In the genomic region with DNA sequence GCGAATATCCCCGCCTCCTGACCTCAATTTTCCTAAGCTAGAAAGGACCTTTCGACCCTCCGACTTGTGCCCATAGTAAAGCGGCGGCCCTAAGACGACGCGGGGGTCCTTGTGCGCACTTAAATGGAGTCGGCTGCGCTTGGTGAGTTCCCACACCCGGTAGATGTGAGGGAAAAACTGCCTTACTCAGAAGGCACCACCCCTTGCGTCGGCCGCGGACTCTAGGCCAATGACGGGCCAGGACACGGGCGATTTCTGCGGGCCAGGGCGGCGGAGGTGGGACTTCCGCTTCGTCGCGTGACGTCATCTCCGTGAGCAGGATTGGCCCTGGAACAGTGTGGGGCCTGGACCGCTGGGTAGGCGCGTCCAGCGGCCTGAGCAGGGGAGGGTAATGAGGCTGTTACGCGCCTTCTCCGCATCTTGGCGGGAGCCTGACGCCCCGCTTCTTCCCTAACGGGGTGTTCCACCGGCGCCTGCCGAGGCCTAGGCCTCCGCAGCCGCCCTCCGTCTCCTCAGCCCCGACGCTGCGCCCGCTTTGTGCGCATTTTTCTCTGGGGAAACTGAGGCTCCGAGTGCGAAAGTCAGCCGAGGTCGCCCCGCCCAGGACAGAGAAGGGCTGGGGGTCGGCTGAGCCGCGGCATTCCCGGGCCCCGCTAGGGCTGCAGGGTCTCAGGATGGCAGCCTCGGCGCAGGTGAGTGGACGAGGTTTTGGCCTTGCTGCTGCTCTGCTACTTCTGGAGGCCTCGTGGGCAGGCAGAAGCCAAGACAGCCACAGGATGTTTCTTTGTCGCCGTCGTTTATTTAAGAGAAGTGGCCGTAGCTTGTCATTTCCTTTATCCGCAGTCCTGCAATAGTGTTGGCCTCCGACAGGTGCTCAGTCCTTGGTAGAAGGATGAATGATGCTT, we compare ENCODE assay signal across 1 cellular context.
TF ChIP-seq lines count a peak whose summit lies in the region.

A gene (plus strand): TSS at position 293 of the 905 bp plus-strand sequence. CDS start 382 bp downstream, at position 675.

TF ChIP-seq in HepG2, 621 proteins besides CTCF, POLR2A, EP300 and RAD21 (continued from another document and continues in another):
- TF ChIP-seq, protein P1, sequence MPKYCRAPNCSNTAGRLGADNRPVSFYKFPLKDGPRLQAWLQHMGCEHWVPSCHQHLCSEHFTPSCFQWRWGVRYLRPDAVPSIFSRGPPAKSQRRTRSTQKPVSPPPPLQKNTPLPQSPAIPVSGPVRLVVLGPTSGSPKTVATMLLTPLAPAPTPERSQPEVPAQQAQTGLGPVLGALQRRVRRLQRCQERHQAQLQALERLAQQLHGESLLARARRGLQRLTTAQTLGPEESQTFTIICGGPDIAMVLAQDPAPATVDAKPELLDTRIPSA (CRISPR knock-in tag; IDR thresholded peaks at IDR 0.05; ENCODE audit: borderline replicate concordance) = no peak
- TF ChIP-seq ZNF343 (CRISPR knock-in tag; IDR thresholded peaks at IDR 0.05) (no peak), PRPF4 (IDR thresholded peaks at IDR 0.05; ENCODE audit: low read depth, low read length, poor library complexity, severe bottlenecking) (no peak), BCL6 (CRISPR knock-in tag; IDR thresholded peaks at IDR 0.05) (no peak), CENPT (CRISPR knock-in tag; IDR thresholded peaks at IDR 0.05; ENCODE audit: low read depth) (no peak), MED13 (CRISPR knock-in tag; IDR thresholded peaks at IDR 0.05) (no peak), RELA (CRISPR knock-in tag; IDR thresholded peaks at IDR 0.05) (no peak), FLYWCH1 (CRISPR knock-in tag; IDR thresholded peaks at IDR 0.05) (no peak), FOXM1 (CRISPR knock-in tag; IDR thresholded peaks at IDR 0.05) (no peak), MAFK (conservative IDR thresholded peaks at IDR 0.05 in 1 of 2, IDR thresholded peaks at IDR 0.05 in 1 of 2; ENCODE audit: low read length in 2 of 2) (no peak), ZNF652 (CRISPR knock-in tag; IDR thresholded peaks at IDR 0.05; ENCODE audit: borderline replicate concordance, low read depth) (no peak), ZMYM3 (CRISPR knock-in tag; IDR thresholded peaks at IDR 0.05) (0 out of 2 replicates have a peak, but pooled peaks have one; percentile 5), ZNF790 (CRISPR knock-in tag; IDR thresholded peaks at IDR 0.05; ENCODE audit: borderline replicate concordance) (no peak), ETV5 (CRISPR knock-in tag; IDR thresholded peaks at IDR 0.05; ENCODE audit: borderline replicate concordance) (peak; percentile 8; the same call in 1 of the 2 replicates), ZSCAN20 (CRISPR knock-in tag; IDR thresholded peaks at IDR 0.05; ENCODE audit: borderline replicate concordance) (no peak), ZNF282 (IDR thresholded peaks at IDR 0.05; ENCODE audit: partially characterized antibody) (no peak), TEAD3 (CRISPR knock-in tag; optimal IDR thresholded peaks at IDR 0.05; ENCODE audit: borderline replicate concordance) (peak; percentile 38), ZNF292 (CRISPR knock-in tag; IDR thresholded peaks at IDR 0.05; ENCODE audit: borderline replicate concordance, low read depth) (no peak), RFXANK (CRISPR knock-in tag; IDR thresholded peaks at IDR 0.05) (no peak), FOXK2 (IDR thresholded peaks at IDR 0.05) (no peak), POLR2G (IDR thresholded peaks at IDR 0.05; ENCODE audit: low read depth, low read length) (peak; percentile 89), ZNF263 (CRISPR knock-in tag; IDR thresholded peaks at IDR 0.05) (no peak), ZMYM2 (CRISPR knock-in tag; IDR thresholded peaks at IDR 0.05) (no peak), RFX1 (IDR thresholded peaks at IDR 0.05) (no peak)
- TF ChIP-seq, protein P2, sequence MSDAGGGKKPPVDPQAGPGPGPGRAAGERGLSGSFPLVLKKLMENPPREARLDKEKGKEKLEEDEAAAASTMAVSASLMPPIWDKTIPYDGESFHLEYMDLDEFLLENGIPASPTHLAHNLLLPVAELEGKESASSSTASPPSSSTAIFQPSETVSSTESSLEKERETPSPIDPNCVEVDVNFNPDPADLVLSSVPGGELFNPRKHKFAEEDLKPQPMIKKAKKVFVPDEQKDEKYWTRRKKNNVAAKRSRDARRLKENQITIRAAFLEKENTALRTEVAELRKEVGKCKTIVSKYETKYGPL (CRISPR knock-in tag; IDR thresholded peaks at IDR 0.05) = no peak
- TF ChIP-seq, protein P3, sequence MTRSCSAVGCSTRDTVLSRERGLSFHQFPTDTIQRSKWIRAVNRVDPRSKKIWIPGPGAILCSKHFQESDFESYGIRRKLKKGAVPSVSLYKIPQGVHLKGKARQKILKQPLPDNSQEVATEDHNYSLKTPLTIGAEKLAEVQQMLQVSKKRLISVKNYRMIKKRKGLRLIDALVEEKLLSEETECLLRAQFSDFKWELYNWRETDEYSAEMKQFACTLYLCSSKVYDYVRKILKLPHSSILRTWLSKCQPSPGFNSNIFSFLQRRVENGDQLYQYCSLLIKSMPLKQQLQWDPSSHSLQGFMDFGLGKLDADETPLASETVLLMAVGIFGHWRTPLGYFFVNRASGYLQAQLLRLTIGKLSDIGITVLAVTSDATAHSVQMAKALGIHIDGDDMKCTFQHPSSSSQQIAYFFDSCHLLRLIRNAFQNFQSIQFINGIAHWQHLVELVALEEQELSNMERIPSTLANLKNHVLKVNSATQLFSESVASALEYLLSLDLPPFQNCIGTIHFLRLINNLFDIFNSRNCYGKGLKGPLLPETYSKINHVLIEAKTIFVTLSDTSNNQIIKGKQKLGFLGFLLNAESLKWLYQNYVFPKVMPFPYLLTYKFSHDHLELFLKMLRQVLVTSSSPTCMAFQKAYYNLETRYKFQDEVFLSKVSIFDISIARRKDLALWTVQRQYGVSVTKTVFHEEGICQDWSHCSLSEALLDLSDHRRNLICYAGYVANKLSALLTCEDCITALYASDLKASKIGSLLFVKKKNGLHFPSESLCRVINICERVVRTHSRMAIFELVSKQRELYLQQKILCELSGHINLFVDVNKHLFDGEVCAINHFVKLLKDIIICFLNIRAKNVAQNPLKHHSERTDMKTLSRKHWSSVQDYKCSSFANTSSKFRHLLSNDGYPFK (CRISPR knock-in tag; IDR thresholded peaks at IDR 0.05; ENCODE audit: borderline replicate concordance) = peak; percentile 38; the same call in 1 of the 2 replicates
- TF ChIP-seq, protein P4, sequence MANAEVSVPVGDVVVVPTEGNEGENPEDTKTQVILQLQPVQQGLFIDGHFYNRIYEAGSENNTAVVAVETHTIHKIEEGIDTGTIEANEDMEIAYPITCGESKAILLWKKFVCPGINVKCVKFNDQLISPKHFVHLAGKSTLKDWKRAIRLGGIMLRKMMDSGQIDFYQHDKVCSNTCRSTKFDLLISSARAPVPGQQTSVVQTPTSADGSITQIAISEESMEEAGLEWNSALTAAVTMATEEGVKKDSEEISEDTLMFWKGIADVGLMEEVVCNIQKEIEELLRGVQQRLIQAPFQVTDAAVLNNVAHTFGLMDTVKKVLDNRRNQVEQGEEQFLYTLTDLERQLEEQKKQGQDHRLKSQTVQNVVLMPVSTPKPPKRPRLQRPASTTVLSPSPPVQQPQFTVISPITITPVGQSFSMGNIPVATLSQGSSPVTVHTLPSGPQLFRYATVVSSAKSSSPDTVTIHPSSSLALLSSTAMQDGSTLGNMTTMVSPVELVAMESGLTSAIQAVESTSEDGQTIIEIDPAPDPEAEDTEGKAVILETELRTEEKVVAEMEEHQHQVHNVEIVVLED (CRISPR knock-in tag; IDR thresholded peaks at IDR 0.05; ENCODE audit: borderline replicate concordance) = peak; percentile 95
- TF ChIP-seq, protein P5, sequence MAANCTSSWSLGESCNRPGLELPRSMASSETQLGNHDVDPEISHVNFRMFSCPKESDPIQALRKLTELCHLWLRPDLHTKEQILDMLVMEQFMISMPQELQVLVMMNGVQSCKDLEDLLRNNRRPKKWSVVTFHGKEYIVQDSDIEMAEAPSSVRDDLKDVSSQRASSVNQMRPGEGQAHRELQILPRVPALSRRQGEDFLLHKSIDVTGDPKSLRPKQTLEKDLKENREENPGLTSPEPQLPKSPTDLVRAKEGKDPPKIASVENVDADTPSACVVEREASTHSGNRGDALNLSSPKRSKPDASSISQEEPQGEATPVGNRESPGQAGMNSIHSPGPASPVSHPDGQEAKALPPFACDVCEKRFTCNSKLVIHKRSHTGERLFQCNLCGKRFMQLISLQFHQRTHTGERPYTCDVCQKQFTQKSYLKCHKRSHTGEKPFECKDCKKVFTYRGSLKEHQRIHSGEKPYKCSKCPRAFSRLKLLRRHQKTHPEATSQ (CRISPR knock-in tag; IDR thresholded peaks at IDR 0.05; ENCODE audit: borderline replicate concordance) = no peak
- TF ChIP-seq, protein P6, sequence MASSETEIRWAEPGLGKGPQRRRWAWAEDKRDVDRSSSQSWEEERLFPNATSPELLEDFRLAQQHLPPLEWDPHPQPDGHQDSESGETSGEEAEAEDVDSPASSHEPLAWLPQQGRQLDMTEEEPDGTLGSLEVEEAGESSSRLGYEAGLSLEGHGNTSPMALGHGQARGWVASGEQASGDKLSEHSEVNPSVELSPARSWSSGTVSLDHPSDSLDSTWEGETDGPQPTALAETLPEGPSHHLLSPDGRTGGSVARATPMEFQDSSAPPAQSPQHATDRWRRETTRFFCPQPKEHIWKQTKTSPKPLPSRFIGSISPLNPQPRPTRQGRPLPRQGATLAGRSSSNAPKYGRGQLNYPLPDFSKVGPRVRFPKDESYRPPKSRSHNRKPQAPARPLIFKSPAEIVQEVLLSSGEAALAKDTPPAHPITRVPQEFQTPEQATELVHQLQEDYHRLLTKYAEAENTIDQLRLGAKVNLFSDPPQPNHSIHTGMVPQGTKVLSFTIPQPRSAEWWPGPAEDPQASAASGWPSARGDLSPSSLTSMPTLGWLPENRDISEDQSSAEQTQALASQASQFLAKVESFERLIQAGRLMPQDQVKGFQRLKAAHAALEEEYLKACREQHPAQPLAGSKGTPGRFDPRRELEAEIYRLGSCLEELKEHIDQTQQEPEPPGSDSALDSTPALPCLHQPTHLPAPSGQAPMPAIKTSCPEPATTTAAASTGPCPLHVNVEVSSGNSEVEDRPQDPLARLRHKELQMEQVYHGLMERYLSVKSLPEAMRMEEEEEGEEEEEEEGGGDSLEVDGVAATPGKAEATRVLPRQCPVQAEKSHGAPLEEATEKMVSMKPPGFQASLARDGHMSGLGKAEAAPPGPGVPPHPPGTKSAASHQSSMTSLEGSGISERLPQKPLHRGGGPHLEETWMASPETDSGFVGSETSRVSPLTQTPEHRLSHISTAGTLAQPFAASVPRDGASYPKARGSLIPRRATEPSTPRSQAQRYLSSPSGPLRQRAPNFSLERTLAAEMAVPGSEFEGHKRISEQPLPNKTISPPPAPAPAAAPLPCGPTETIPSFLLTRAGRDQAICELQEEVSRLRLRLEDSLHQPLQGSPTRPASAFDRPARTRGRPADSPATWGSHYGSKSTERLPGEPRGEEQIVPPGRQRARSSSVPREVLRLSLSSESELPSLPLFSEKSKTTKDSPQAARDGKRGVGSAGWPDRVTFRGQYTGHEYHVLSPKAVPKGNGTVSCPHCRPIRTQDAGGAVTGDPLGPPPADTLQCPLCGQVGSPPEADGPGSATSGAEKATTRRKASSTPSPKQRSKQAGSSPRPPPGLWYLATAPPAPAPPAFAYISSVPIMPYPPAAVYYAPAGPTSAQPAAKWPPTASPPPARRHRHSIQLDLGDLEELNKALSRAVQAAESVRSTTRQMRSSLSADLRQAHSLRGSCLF (CRISPR knock-in tag; IDR thresholded peaks at IDR 0.05; ENCODE audit: borderline replicate concordance) = no peak
- TF ChIP-seq, protein P7, sequence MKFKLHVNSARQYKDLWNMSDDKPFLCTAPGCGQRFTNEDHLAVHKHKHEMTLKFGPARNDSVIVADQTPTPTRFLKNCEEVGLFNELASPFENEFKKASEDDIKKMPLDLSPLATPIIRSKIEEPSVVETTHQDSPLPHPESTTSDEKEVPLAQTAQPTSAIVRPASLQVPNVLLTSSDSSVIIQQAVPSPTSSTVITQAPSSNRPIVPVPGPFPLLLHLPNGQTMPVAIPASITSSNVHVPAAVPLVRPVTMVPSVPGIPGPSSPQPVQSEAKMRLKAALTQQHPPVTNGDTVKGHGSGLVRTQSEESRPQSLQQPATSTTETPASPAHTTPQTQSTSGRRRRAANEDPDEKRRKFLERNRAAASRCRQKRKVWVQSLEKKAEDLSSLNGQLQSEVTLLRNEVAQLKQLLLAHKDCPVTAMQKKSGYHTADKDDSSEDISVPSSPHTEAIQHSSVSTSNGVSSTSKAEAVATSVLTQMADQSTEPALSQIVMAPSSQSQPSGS (CRISPR knock-in tag; IDR thresholded peaks at IDR 0.05) = peak; percentile 96
- TF ChIP-seq, protein P8, sequence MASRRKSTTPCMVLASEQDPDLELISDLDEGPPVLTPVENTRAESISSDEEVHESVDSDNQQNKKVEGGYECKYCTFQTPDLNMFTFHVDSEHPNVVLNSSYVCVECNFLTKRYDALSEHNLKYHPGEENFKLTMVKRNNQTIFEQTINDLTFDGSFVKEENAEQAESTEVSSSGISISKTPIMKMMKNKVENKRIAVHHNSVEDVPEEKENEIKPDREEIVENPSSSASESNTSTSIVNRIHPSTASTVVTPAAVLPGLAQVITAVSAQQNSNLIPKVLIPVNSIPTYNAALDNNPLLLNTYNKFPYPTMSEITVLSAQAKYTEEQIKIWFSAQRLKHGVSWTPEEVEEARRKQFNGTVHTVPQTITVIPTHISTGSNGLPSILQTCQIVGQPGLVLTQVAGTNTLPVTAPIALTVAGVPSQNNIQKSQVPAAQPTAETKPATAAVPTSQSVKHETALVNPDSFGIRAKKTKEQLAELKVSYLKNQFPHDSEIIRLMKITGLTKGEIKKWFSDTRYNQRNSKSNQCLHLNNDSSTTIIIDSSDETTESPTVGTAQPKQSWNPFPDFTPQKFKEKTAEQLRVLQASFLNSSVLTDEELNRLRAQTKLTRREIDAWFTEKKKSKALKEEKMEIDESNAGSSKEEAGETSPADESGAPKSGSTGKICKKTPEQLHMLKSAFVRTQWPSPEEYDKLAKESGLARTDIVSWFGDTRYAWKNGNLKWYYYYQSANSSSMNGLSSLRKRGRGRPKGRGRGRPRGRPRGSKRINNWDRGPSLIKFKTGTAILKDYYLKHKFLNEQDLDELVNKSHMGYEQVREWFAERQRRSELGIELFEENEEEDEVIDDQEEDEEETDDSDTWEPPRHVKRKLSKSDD (CRISPR knock-in tag; IDR thresholded peaks at IDR 0.05; ENCODE audit: low read depth) = peak; percentile 87
- TF ChIP-seq, protein P9, sequence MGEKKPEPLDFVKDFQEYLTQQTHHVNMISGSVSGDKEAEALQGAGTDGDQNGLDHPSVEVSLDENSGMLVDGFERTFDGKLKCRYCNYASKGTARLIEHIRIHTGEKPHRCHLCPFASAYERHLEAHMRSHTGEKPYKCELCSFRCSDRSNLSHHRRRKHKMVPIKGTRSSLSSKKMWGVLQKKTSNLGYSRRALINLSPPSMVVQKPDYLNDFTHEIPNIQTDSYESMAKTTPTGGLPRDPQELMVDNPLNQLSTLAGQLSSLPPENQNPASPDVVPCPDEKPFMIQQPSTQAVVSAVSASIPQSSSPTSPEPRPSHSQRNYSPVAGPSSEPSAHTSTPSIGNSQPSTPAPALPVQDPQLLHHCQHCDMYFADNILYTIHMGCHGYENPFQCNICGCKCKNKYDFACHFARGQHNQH (CRISPR knock-in tag; IDR thresholded peaks at IDR 0.05) = no peak; the same call in 1 of the 2 replicates
- TF ChIP-seq, protein P10, sequence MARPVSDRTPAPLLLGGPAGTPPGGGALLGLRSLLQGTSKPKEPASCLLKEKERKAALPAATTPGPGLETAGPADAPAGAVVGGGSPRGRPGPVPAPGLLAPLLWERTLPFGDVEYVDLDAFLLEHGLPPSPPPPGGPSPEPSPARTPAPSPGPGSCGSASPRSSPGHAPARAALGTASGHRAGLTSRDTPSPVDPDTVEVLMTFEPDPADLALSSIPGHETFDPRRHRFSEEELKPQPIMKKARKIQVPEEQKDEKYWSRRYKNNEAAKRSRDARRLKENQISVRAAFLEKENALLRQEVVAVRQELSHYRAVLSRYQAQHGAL (CRISPR knock-in tag; IDR thresholded peaks at IDR 0.05; ENCODE audit: not compliant biosample characterization) = no peak
